1 cellular context compared by ENCODE assay signal in the genomic region with DNA sequence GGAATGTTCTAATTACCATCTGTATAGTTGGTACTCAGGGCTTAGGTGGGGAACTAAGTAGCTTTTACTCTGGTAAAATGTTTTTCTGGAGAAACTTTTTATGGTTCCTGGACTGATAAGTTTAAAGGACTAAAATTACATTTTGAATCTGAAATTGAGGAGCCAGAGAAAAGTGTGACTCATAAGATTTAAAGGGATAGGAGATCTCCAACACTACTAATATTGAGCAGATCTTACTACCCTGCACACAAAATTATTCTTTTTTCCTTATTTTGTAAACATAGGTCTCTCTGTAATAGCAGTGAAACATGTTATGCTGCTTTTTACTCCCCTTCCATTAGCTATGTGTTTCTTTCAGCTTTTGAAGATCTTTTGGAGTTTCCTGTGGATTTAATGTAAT.
TF ChIP-seq lines count a peak whose summit lies in the region.

No MANE protein-coding gene starts in this region.

TF ChIP-seq in GM23338, 12 proteins besides CTCF, POLR2A, EP300 and RAD21 (continued from another document):
- TF ChIP-seq, protein P1, sequence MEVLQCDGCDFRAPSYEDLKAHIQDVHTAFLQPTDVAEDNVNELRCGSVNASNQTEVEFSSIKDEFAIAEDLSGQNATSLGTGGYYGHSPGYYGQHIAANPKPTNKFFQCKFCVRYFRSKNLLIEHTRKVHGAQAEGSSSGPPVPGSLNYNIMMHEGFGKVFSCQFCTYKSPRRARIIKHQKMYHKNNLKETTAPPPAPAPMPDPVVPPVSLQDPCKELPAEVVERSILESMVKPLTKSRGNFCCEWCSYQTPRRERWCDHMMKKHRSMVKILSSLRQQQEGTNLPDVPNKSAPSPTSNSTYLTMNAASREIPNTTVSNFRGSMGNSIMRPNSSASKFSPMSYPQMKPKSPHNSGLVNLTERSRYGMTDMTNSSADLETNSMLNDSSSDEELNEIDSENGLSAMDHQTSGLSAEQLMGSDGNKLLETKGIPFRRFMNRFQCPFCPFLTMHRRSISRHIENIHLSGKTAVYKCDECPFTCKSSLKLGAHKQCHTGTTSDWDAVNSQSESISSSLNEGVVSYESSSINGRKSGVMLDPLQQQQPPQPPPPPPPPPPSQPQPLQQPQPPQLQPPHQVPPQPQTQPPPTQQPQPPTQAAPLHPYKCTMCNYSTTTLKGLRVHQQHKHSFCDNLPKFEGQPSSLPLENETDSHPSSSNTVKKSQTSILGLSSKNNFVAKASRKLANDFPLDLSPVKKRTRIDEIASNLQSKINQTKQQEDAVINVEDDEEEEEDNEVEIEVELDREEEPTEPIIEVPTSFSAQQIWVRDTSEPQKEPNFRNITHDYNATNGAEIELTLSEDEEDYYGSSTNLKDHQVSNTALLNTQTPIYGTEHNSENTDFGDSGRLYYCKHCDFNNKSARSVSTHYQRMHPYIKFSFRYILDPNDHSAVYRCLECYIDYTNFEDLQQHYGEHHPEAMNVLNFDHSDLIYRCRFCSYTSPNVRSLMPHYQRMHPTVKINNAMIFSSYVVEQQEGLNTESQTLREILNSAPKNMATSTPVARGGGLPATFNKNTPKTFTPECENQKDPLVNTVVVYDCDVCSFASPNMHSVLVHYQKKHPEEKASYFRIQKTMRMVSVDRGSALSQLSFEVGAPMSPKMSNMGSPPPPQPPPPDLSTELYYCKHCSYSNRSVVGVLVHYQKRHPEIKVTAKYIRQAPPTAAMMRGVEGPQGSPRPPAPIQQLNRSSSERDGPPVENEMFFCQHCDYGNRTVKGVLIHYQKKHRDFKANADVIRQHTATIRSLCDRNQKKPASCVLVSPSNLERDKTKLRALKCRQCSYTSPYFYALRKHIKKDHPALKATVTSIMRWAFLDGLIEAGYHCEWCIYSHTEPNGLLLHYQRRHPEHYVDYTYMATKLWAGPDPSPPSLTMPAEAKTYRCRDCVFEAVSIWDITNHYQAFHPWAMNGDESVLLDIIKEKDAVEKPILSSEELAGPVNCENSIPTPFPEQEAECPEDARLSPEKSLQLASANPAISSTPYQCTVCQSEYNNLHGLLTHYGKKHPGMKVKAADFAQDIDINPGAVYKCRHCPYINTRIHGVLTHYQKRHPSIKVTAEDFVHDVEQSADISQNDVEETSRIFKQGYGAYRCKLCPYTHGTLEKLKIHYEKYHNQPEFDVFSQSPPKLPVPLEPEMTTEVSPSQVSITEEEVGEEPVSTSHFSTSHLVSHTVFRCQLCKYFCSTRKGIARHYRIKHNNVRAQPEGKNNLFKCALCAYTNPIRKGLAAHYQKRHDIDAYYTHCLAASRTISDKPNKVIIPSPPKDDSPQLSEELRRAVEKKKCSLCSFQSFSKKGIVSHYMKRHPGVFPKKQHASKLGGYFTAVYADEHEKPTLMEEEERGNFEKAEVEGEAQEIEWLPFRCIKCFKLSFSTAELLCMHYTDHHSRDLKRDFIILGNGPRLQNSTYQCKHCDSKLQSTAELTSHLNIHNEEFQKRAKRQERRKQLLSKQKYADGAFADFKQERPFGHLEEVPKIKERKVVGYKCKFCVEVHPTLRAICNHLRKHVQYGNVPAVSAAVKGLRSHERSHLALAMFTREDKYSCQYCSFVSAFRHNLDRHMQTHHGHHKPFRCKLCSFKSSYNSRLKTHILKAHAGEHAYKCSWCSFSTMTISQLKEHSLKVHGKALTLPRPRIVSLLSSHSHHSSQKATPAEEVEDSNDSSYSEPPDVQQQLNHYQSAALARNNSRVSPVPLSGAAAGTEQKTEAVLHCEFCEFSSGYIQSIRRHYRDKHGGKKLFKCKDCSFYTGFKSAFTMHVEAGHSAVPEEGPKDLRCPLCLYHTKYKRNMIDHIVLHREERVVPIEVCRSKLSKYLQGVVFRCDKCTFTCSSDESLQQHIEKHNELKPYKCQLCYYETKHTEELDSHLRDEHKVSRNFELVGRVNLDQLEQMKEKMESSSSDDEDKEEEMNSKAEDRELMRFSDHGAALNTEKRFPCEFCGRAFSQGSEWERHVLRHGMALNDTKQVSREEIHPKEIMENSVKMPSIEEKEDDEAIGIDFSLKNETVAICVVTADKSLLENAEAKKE (CRISPR knock-in tag; IDR thresholded peaks at IDR 0.05) = no peak
